In the genomic region with DNA sequence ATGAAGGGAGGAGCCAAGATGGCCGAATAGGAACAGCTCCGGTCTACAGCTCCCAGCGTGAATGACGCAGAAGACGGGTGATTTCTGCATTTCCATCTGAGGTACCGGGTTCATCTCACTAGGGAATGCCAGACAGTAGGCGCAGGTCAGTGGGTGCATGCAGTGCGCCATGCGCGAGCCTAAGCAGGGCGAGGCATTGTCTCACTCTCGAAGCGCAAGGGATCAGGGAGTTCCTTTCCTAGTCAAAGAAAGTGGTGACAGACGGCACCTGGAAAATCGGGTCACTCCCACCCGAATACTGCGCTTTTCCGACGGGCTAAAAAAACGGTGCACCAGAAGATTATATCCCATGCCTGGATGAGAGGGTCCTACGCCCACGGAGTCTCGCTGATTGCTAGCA, we compare ENCODE assay signal across 7 cellular contexts.
DNase-seq lines count a peak whose midpoint lies in the region; ATAC-seq and TF ChIP-seq lines count a peak whose summit lies in the region.
"Not testable (repeated sequence)": the region's sequence is repeated elsewhere in the genome, so short reads cannot be mapped to it uniquely, and the experiment has no call there.

No MANE protein-coding gene starts in this region.

- not testable (repeated sequence) for H3K36me3 ChIP-seq in H7 (replicated peaks; ENCODE audit: control insufficient read depth, insufficient read depth, low read length)

- not testable (repeated sequence) for H3K4me1 Mint-ChIP-seq in WTC11; progenitor cell of endocrine pancreas (ENCODE audit: low read depth)

- TF ChIP-seq CTCF in WTC11 (IDR thresholded peaks at IDR 0.05); progenitor cell of endocrine pancreas (IDR thresholded peaks at IDR 0.05; ENCODE audit: unreplicated experiment): not testable (repeated sequence)

- H3K27me3 ChIP-seq in H7 (ENCODE audit: control insufficient read depth, insufficient read depth, low read length): not testable (repeated sequence)

- ATAC-seq in WTC11: not testable (repeated sequence)

- H3K9me3 Mint-ChIP-seq in WTC11: peaks cover 20% of the 10 kb centered on the region
- H3K9me3 Mint-ChIP-seq in progenitor cell of endocrine pancreas (ENCODE audit: low read depth): not testable (repeated sequence)

- H3K27ac Mint-ChIP-seq in WTC11: 0 out of 2 replicates have a peak overlapping the region, but pooled peaks have one; percentile 23
- not testable (repeated sequence) for H3K27ac Mint-ChIP-seq in progenitor cell of endocrine pancreas

- H3K4me3 ChIP-seq in H7 (ENCODE audit: insufficient read depth, low read depth, low read length) (peak overlapping the region; percentile 27), iPS-18c (ENCODE audit: insufficient read depth, low read depth, low read length) (peak overlapping the region; percentile 20; the same call in 1 of the 2 replicates)

- CTCF ChIA-PET in WTC11 (lab: Charles Lee): not testable (repeated sequence)

- H3K9me3 ChIP-seq in iPS-18c (ENCODE audit: control insufficient read depth, insufficient read depth, low read length): not testable (repeated sequence)

- not testable (repeated sequence) for H3K36me3 Mint-ChIP-seq in WTC11; progenitor cell of endocrine pancreas (ENCODE audit: insufficient read depth)

- H3K27me3 Mint-ChIP-seq in WTC11 (ENCODE audit: low read depth); progenitor cell of endocrine pancreas: not testable (repeated sequence)

- DNase-seq in DMS53 treated with DMSO at 0.1 percent for 48 hours (lab: John Stamatoyannopoulos, UW; ENCODE audit: unreplicated experiment) (peak; percentile 46), LoVo (ENCODE audit: low spot score) (peak; percentile 20), NCI-H526 treated with DMSO at 0.1 percent for 48 hours (lab: John Stamatoyannopoulos, UW) (peak; percentile 16)
- DNase-seq in H7; WTC11 (ENCODE audit: low spot score); progenitor cell of endocrine pancreas (ENCODE audit: low spot score, unreplicated experiment): not testable (repeated sequence)

- H3K4me3 Mint-ChIP-seq in WTC11 (peak overlapping the region; percentile 65), progenitor cell of endocrine pancreas (ENCODE audit: low read depth) (peak overlapping the region; percentile 22)

- POLR2A ChIA-PET in WTC11 (lab: Charles Lee): not testable (repeated sequence)
